ENCODE assay signal across 17 cellular contexts in the genomic region with DNA sequence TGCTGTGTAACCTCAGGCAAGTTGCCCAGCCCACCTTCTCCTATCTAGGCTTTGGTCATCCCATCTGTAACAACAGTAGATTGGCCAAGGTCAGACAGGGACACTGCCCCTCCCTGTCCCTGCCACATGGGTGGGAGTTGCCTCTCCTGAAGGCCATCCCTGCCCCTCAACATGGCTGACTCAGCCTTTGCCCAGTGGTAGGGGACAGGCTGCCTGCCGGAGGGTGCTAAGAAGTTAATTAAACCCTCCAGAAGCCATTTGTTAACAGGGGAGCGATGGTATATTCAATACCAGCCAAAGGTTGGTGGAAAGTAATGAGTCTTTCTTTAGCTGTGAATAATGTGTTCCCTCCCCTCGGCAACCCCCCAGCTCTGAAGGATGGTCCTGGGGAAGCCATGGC.
DNase-seq lines count a peak whose midpoint lies in the region; TF ChIP-seq lines count a peak whose summit lies in the region.
"Had no signal": no experiment of that assay in that cellular context is flagged by ENCODE, and none has a peak within 500 bp of the region (broad histone marks: within the 10 kb centered on the region; RNA-seq: fewer than 3 reads in every experiment).

No MANE protein-coding gene starts in this region.

- H3K4me1 ChIP-seq in neuronal stem cell (ENCODE audit: control insufficient read depth in 2 of 2, insufficient read depth in 1 of 2, low read depth in 1 of 2, low read length in 2 of 2) (peaks cover 0 to 12% of the 10 kb centered on the region in 2 donors), spleen (no peaks in the 10 kb centered on the region)

- intact Hi-C loops in spleen (cut with DNase I; ENCODE audit: low total_unique reads): no loop called here

- H2BK15ac ChIP-seq in neuronal stem cell (ENCODE audit: low read length): no peak overlapping the region

- H3K27me3 ChIP-seq in neuronal stem cell (ENCODE audit: control insufficient read depth in 3 of 3, insufficient read depth in 3 of 3, low read depth in 1 of 3, low read length in 3 of 3) (peaks cover 0 to 20% (median 0%) of the 10 kb centered on the region in 3 experiments), spleen (replicated peaks in 1 of 7) (peaks cover 0 to 26% (median 0%) of the 10 kb centered on the region in 7 donors)
- H3K27me3 ChIP-seq: BLaER1 had no signal

- no peak overlapping the region for H4K91ac ChIP-seq in neuronal stem cell (ENCODE audit: low read depth, low read length, poor library complexity)

- H3K27me3 Mint-ChIP-seq in brain: no peaks in the 10 kb centered on the region
- H3K27me3 Mint-ChIP-seq in activated CD4-positive, alpha-beta memory T cell treated with anti-CD3 and anti-CD28 coated beads, Interleukin-2, amount 10 ng/mL, durations not matched to agents 7 days and 5 days: no peaks in the 10 kb centered on the region

- TF ChIP-seq POLR2A in spleen (IDR thresholded peaks at IDR 0.05): no peak

- no peak overlapping the region for H2BK120ac ChIP-seq in neuronal stem cell (ENCODE audit: low read depth, low read length)

- H3K4me1 Mint-ChIP-seq in brain: peaks cover 61% of the 10 kb centered on the region
- no peaks in the 10 kb centered on the region for H3K4me1 Mint-ChIP-seq in activated CD4-positive, alpha-beta memory T cell treated with anti-CD3 and anti-CD28 coated beads, Interleukin-2, amount 10 ng/mL, durations not matched to agents 7 days and 5 days
- H3K4me1 Mint-ChIP-seq: CD14-positive monocyte; CD4-positive, alpha-beta memory T cell had no signal

- TF ChIP-seq CTCF in brain (conservative IDR thresholded peaks at IDR 0.05): no peak
- no peak for TF ChIP-seq CTCF in spleen (IDR thresholded peaks at IDR 0.05 in 8 of 11, conservative IDR thresholded peaks at IDR 0.05 in 3 of 11)

- POLR2A ChIA-PET in activated CD4-positive, alpha-beta memory T cell treated with anti-CD3 and anti-CD28 coated beads, Interleukin-2, amount 10 ng/mL, durations not matched to agents 7 days and 5 days (lab: Charles Lee): no interaction called here

- no peak overlapping the region for H2BK5ac ChIP-seq in neuronal stem cell (ENCODE audit: low read length)

- H3K4me3 ChIP-seq in neuronal stem cell (ENCODE audit: low read length in 2 of 2): no peak overlapping the region
- no peak overlapping the region for H3K4me3 ChIP-seq in spleen
- H3K4me3 ChIP-seq: BLaER1 had no signal

- no peaks in the 10 kb centered on the region for H3K36me3 ChIP-seq in neuronal stem cell (replicated peaks in 1 of 2; ENCODE audit: control insufficient read depth in 2 of 2, insufficient read depth in 2 of 2, low read length in 2 of 2)
- H3K36me3 ChIP-seq in spleen: no peaks in the 10 kb centered on the region
- H3K36me3 ChIP-seq: BLaER1 had no signal

- peak overlapping the region; percentile 38 for H3K18ac ChIP-seq in neuronal stem cell (ENCODE audit: low read length)

- H3K27ac ChIP-seq in neuronal stem cell (replicated peaks; ENCODE audit: low read length): no peak overlapping the region
- no peak overlapping the region for H3K27ac ChIP-seq in spleen
- H3K27ac ChIP-seq: BLaER1 had no signal

- no peak overlapping the region for H3K9ac ChIP-seq in neuronal stem cell (ENCODE audit: low read depth, low read length, poor library complexity)
- H3K9ac ChIP-seq: BLaER1 had no signal

- CTCF ChIA-PET in activated CD4-positive, alpha-beta memory T cell treated with anti-CD3 and anti-CD28 coated beads, Interleukin-2, amount 10 ng/mL, durations not matched to agents 7 days and 5 days (lab: Charles Lee): no interaction called here

- no peak overlapping the region for H4K8ac ChIP-seq in neuronal stem cell (ENCODE audit: low read depth, low read length)

- no peaks in the 10 kb centered on the region for H3K79me1 ChIP-seq in neuronal stem cell (ENCODE audit: low read depth, low read length)

- H3K27ac Mint-ChIP-seq in brain: peak overlapping the region in 3 of 5 experiments; percentile 11 to 84 (median 23)
- H3K27ac Mint-ChIP-seq in activated CD4-positive, alpha-beta memory T cell treated with anti-CD3 and anti-CD28 coated beads, Interleukin-2, amount 10 ng/mL, durations not matched to agents 7 days and 5 days: no peak overlapping the region
- H3K27ac Mint-ChIP-seq: CD14-positive monocyte; CD4-positive, alpha-beta memory T cell had no signal

- H3K23ac ChIP-seq in neuronal stem cell (ENCODE audit: low read depth, low read length, poor library complexity): no peak overlapping the region

- no peak overlapping the region for H3K14ac ChIP-seq in neuronal stem cell (ENCODE audit: low read length)

- no peak overlapping the region for H3K4ac ChIP-seq in neuronal stem cell (ENCODE audit: low read length)

- no peaks in the 10 kb centered on the region for H3K36me3 Mint-ChIP-seq in brain
- no peaks in the 10 kb centered on the region for H3K36me3 Mint-ChIP-seq in activated CD4-positive, alpha-beta memory T cell treated with anti-CD3 and anti-CD28 coated beads, Interleukin-2, amount 10 ng/mL, durations not matched to agents 7 days and 5 days (ENCODE audit: low read depth)
- H3K36me3 Mint-ChIP-seq: CD14-positive monocyte; CD4-positive, alpha-beta memory T cell had no signal

- H3K9me3 Mint-ChIP-seq in brain: peaks cover 0 to 7% (median 0%) of the 10 kb centered on the region in 5 experiments
- no peaks in the 10 kb centered on the region for H3K9me3 Mint-ChIP-seq in activated CD4-positive, alpha-beta memory T cell treated with anti-CD3 and anti-CD28 coated beads, Interleukin-2, amount 10 ng/mL, durations not matched to agents 7 days and 5 days
- H3K9me3 Mint-ChIP-seq: CD14-positive monocyte, H9 had no signal

- H2BK12ac ChIP-seq in neuronal stem cell (ENCODE audit: low read length): no peak overlapping the region

- H3K9me3 ChIP-seq in neuronal stem cell (replicated peaks in 1 of 2; ENCODE audit: control insufficient read depth in 2 of 2, insufficient read depth in 1 of 2, low read depth in 1 of 2, low read length in 2 of 2) (no peaks in the 10 kb centered on the region), spleen (no peaks in the 10 kb centered on the region)
- H3K9me3 ChIP-seq: BLaER1 had no signal

- no peak overlapping the region for H3K4me2 ChIP-seq in neuronal stem cell (ENCODE audit: insufficient read depth, low read length, poor library complexity, severe bottlenecking)
- H3K4me2 ChIP-seq: BLaER1 had no signal

- no peak overlapping the region for H2AFZ ChIP-seq in neuronal stem cell (ENCODE audit: low read length)

- DNase-seq in activated effector memory CD4-positive, alpha-beta T cell treated with anti-CD3 and anti-CD28 coated beads, Interleukin-2, amount 50 U/mL, for 16 hours: peak; percentile 25
- DNase-seq in activated effector memory CD4-positive, alpha-beta T cell treated with Interleukin-2 at 50 U/mL for 16 hours: no peak
- no peak for DNase-seq in neuronal stem cell (ENCODE audit: low spot score)
- DNase-seq in spleen: peak; percentile 40
- no peak for DNase-seq in activated CD4-positive, alpha-beta memory T cell treated with anti-CD3 and anti-CD28 coated beads, Interleukin-2, amount 10 ng/mL, durations not matched to agents 7 days and 5 days
- no peak for DNase-seq in SW480 (ENCODE audit: low spot score)
- no peak for DNase-seq in dedifferentiated amniotic fluid mesenchymal stem cell (ENCODE audit: extremely low spot score)
- DNase-seq: 8988T; CD4-positive, alpha-beta memory T cell; DMS153; DMS79; GDM1; GOT3; H9 had no signal

- no peak overlapping the region for H3K4me3 Mint-ChIP-seq in brain
- no peak overlapping the region for H3K4me3 Mint-ChIP-seq in activated CD4-positive, alpha-beta memory T cell treated with anti-CD3 and anti-CD28 coated beads, Interleukin-2, amount 10 ng/mL, durations not matched to agents 7 days and 5 days
- H3K4me3 Mint-ChIP-seq: CD14-positive monocyte, H9 had no signal

- no CpG with 5 or more reads among the region's 3 CpGs for WGBS in neuronal stem cell (ENCODE audit: extremely low coverage in 2 of 2, insufficient read length in 2 of 2, insufficient replicate concordance in 1 of 2), 2 donors
- WGBS in spleen, 5 donors: 42 to 74% (median 61%) methylated on average over 2 to 3 of the region's 3 CpGs

- H2AK5ac ChIP-seq in neuronal stem cell (ENCODE audit: low read depth, low read length): no peak overlapping the region

Comparison
In these comparisons a context has a peak if more than half of its experiments do, and no peak if none do; other contexts are left out.
1. DNase-seq: peak in activated effector memory CD4-positive, alpha-beta T cell treated with anti-CD3 and anti-CD28 coated beads, Interleukin-2, amount 50 U/mL, for 16 hours (single experiment) and spleen (single experiment); none in activated effector memory CD4-positive, alpha-beta T cell treated with Interleukin-2 at 50 U/mL for 16 hours (single experiment), neuronal stem cell (single experiment), activated CD4-positive, alpha-beta memory T cell treated with anti-CD3 and anti-CD28 coated beads, Interleukin-2, amount 10 ng/mL, durations not matched to agents 7 days and 5 days (single experiment), SW480 (single experiment) and dedifferentiated amniotic fluid mesenchymal stem cell (single experiment).